1 cellular context compared by ENCODE assay signal in genomic region chr11:6619021-6619745, GRCh38.
A peak's percentile ranks its signal among the peaks of the same experiment; 100 is the strongest.
TF ChIP-seq lines count a peak whose summit lies in the region.

Gene TPP1 (minus strand): TSS chr11:6619422. CDS start chr11:6619400, 22 bp downstream.

TF ChIP-seq in HepG2, 621 proteins besides CTCF, POLR2A, EP300 and RAD21 (continued from another document and continues in another):
- peak; percentile 57; the same call in 1 of the 2 replicates for TF ChIP-seq HDAC2 (CRISPR knock-in tag; IDR thresholded peaks at IDR 0.05)
- peak; percentile 74 for TF ChIP-seq MNT (IDR thresholded peaks at IDR 0.05)
- TF ChIP-seq KLF16 (CRISPR knock-in tag; IDR thresholded peaks at IDR 0.05), result 0 out of 4 replicates have a peak, but pooled peaks of 1 of the 2 experiments have one; percentile 30
- TF ChIP-seq ZBTB7B (CRISPR knock-in tag; IDR thresholded peaks at IDR 0.05), result peak; percentile 51; the same call in 1 of the 2 replicates
- TF ChIP-seq KMT2A (CRISPR knock-in tag; IDR thresholded peaks at IDR 0.05), result peak; percentile 69; the same call in 1 of the 2 replicates
- TF ChIP-seq ZNF234 (CRISPR knock-in tag; conservative IDR thresholded peaks at IDR 0.05), result no peak
- TF ChIP-seq PHF20 (CRISPR knock-in tag; IDR thresholded peaks at IDR 0.05), result peak; percentile 94
- peak; percentile 60; the same call in 1 of the 2 replicates for TF ChIP-seq PHF8 (CRISPR knock-in tag; IDR thresholded peaks at IDR 0.05)
- peak; percentile 63; the same call in 1 of the 2 replicates for TF ChIP-seq NFKB2 (CRISPR knock-in tag; IDR thresholded peaks at IDR 0.05; ENCODE audit: borderline replicate concordance)
- peak; percentile 43; the same call in 1 of the 2 replicates for TF ChIP-seq FOXO1 (CRISPR knock-in tag; IDR thresholded peaks at IDR 0.05)
- 0 out of 2 replicates have a peak, but pooled peaks have one; percentile 34 for TF ChIP-seq ARNTL (CRISPR knock-in tag; IDR thresholded peaks at IDR 0.05)
- TF ChIP-seq AHR (CRISPR knock-in tag; IDR thresholded peaks at IDR 0.05), result peak; percentile 65; the same call in 1 of the 2 replicates
- peak; percentile 77 for TF ChIP-seq ELF1 (CRISPR knock-in tag; IDR thresholded peaks at IDR 0.05)
- 0 out of 2 replicates have a peak, but pooled peaks have one; percentile 32 for TF ChIP-seq NCOA2 (CRISPR knock-in tag; IDR thresholded peaks at IDR 0.05)
- no peak for TF ChIP-seq DBP (CRISPR knock-in tag; IDR thresholded peaks at IDR 0.05; ENCODE audit: not compliant biosample characterization)
- peak; percentile 51; the same call in 1 of the 2 replicates for TF ChIP-seq IRF2 (CRISPR knock-in tag; IDR thresholded peaks at IDR 0.05)
- TF ChIP-seq ZBTB8A (CRISPR knock-in tag; IDR thresholded peaks at IDR 0.05; ENCODE audit: borderline replicate concordance, low read depth), result no peak
- 0 out of 2 replicates have a peak, but pooled peaks have one; percentile 33 for TF ChIP-seq HMG20B (CRISPR knock-in tag; conservative IDR thresholded peaks at IDR 0.05)
- peak; percentile 96 for TF ChIP-seq GATAD1 (CRISPR knock-in tag; IDR thresholded peaks at IDR 0.05)
- peak; percentile 57; the same call in 1 of the 2 replicates for TF ChIP-seq ZNF614 (CRISPR knock-in tag; IDR thresholded peaks at IDR 0.05; ENCODE audit: borderline replicate concordance)
- peak; percentile 64 for TF ChIP-seq GABPB1 (CRISPR knock-in tag; IDR thresholded peaks at IDR 0.05)
- TF ChIP-seq ATF7-NPFF (CRISPR knock-in tag; IDR thresholded peaks at IDR 0.05; ENCODE audit: low read depth), result peak; percentile 71
- TF ChIP-seq KMT2B (CRISPR knock-in tag; IDR thresholded peaks at IDR 0.05), result 0 out of 2 replicates have a peak, but pooled peaks have one; percentile 52
- 0 out of 2 replicates have a peak, but pooled peaks have one; percentile 46 for TF ChIP-seq HOXA5 (CRISPR knock-in tag; IDR thresholded peaks at IDR 0.05)
- peak; percentile 62; the same call in 1 of the 2 replicates for TF ChIP-seq HOXA3 (CRISPR knock-in tag; IDR thresholded peaks at IDR 0.05)
- TF ChIP-seq CAMTA2 (CRISPR knock-in tag; IDR thresholded peaks at IDR 0.05; ENCODE audit: borderline replicate concordance), result no peak
- TF ChIP-seq, protein P1, sequence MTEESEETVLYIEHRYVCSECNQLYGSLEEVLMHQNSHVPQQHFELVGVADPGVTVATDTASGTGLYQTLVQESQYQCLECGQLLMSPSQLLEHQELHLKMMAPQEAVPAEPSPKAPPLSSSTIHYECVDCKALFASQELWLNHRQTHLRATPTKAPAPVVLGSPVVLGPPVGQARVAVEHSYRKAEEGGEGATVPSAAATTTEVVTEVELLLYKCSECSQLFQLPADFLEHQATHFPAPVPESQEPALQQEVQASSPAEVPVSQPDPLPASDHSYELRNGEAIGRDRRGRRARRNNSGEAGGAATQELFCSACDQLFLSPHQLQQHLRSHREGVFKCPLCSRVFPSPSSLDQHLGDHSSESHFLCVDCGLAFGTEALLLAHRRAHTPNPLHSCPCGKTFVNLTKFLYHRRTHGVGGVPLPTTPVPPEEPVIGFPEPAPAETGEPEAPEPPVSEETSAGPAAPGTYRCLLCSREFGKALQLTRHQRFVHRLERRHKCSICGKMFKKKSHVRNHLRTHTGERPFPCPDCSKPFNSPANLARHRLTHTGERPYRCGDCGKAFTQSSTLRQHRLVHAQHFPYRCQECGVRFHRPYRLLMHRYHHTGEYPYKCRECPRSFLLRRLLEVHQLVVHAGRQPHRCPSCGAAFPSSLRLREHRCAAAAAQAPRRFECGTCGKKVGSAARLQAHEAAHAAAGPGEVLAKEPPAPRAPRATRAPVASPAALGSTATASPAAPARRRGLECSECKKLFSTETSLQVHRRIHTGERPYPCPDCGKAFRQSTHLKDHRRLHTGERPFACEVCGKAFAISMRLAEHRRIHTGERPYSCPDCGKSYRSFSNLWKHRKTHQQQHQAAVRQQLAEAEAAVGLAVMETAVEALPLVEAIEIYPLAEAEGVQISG (CRISPR knock-in tag; IDR thresholded peaks at IDR 0.05), result peak; percentile 82
- TF ChIP-seq TSC22D2 (CRISPR knock-in tag; IDR thresholded peaks at IDR 0.05; ENCODE audit: borderline replicate concordance), result 0 out of 2 replicates have a peak, but pooled peaks have one; percentile 23
- TF ChIP-seq HDAC1 (CRISPR knock-in tag; IDR thresholded peaks at IDR 0.05), result peak; percentile 78
- TF ChIP-seq, protein P2, sequence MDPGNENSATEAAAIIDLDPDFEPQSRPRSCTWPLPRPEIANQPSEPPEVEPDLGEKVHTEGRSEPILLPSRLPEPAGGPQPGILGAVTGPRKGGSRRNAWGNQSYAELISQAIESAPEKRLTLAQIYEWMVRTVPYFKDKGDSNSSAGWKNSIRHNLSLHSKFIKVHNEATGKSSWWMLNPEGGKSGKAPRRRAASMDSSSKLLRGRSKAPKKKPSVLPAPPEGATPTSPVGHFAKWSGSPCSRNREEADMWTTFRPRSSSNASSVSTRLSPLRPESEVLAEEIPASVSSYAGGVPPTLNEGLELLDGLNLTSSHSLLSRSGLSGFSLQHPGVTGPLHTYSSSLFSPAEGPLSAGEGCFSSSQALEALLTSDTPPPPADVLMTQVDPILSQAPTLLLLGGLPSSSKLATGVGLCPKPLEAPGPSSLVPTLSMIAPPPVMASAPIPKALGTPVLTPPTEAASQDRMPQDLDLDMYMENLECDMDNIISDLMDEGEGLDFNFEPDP (CRISPR knock-in tag; conservative IDR thresholded peaks at IDR 0.05), result no peak
- TF ChIP-seq ZNF569 (CRISPR knock-in tag; IDR thresholded peaks at IDR 0.05; ENCODE audit: borderline replicate concordance), result no peak
- 0 out of 2 replicates have a peak, but pooled peaks have one; percentile 13 for TF ChIP-seq PPARG (CRISPR knock-in tag; conservative IDR thresholded peaks at IDR 0.05)
- TF ChIP-seq SP4 (CRISPR knock-in tag; IDR thresholded peaks at IDR 0.05), result no peak; the same call in 1 of the 2 replicates
- peak; percentile 85 for TF ChIP-seq POLR2G (IDR thresholded peaks at IDR 0.05; ENCODE audit: low read depth, low read length)
- TF ChIP-seq AGO2 (optimal IDR thresholded peaks at IDR 0.05; ENCODE audit: low read depth, low read length), result no peak
- TF ChIP-seq, protein P3, sequence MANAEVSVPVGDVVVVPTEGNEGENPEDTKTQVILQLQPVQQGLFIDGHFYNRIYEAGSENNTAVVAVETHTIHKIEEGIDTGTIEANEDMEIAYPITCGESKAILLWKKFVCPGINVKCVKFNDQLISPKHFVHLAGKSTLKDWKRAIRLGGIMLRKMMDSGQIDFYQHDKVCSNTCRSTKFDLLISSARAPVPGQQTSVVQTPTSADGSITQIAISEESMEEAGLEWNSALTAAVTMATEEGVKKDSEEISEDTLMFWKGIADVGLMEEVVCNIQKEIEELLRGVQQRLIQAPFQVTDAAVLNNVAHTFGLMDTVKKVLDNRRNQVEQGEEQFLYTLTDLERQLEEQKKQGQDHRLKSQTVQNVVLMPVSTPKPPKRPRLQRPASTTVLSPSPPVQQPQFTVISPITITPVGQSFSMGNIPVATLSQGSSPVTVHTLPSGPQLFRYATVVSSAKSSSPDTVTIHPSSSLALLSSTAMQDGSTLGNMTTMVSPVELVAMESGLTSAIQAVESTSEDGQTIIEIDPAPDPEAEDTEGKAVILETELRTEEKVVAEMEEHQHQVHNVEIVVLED (CRISPR knock-in tag; IDR thresholded peaks at IDR 0.05; ENCODE audit: borderline replicate concordance), result 0 out of 2 replicates have a peak, but pooled peaks have one; percentile 13
- TF ChIP-seq ZMYM4 (CRISPR knock-in tag; IDR thresholded peaks at IDR 0.05), result peak; percentile 36; the same call in 1 of the 2 replicates
- TF ChIP-seq ZNF383 (CRISPR knock-in tag; IDR thresholded peaks at IDR 0.05; ENCODE audit: borderline replicate concordance), result no peak
- 0 out of 2 replicates have a peak, but pooled peaks have one; percentile 15 for TF ChIP-seq PAXIP1 (CRISPR knock-in tag; conservative IDR thresholded peaks at IDR 0.05)
- TF ChIP-seq, protein P4, sequence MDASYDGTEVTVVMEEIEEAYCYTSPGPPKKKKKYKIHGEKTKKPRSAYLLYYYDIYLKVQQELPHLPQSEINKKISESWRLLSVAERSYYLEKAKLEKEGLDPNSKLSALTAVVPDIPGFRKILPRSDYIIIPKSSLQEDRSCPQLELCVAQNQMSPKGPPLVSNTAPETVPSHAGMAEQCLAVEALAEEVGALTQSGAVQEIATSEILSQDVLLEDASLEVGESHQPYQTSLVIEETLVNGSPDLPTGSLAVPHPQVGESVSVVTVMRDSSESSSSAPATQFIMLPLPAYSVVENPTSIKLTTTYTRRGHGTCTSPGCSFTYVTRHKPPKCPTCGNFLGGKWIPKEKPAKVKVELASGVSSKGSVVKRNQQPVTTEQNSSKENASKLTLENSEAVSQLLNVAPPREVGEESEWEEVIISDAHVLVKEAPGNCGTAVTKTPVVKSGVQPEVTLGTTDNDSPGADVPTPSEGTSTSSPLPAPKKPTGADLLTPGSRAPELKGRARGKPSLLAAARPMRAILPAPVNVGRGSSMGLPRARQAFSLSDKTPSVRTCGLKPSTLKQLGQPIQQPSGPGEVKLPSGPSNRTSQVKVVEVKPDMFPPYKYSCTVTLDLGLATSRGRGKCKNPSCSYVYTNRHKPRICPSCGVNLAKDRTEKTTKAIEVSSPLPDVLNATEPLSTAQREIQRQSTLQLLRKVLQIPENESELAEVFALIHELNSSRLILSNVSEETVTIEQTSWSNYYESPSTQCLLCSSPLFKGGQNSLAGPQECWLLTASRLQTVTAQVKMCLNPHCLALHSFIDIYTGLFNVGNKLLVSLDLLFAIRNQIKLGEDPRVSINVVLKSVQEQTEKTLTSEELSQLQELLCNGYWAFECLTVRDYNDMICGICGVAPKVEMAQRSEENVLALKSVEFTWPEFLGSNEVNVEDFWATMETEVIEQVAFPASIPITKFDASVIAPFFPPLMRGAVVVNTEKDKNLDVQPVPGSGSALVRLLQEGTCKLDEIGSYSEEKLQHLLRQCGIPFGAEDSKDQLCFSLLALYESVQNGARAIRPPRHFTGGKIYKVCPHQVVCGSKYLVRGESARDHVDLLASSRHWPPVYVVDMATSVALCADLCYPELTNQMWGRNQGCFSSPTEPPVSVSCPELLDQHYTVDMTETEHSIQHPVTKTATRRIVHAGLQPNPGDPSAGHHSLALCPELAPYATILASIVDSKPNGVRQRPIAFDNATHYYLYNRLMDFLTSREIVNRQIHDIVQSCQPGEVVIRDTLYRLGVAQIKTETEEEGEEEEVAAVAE (CRISPR knock-in tag; IDR thresholded peaks at IDR 0.05; ENCODE audit: borderline replicate concordance), result no peak
- TF ChIP-seq NONO (IDR thresholded peaks at IDR 0.05), result no peak
- peak; percentile 30; the same call in 1 of the 2 replicates for TF ChIP-seq NONO (CRISPR knock-in tag; conservative IDR thresholded peaks at IDR 0.05)
- 0 out of 2 replicates have a peak, but pooled peaks have one; percentile 38 for TF ChIP-seq MED13 (CRISPR knock-in tag; IDR thresholded peaks at IDR 0.05)
- peak; percentile 99 for TF ChIP-seq USF2 (IDR thresholded peaks at IDR 0.05; ENCODE audit: low read depth, low read length)
- peak; percentile 99; the same call in 1 of the 2 replicates for TF ChIP-seq USF2 (CRISPR knock-in tag; IDR thresholded peaks at IDR 0.05; ENCODE audit: borderline replicate concordance)
- TF ChIP-seq RFXANK (CRISPR knock-in tag; IDR thresholded peaks at IDR 0.05), result peak; percentile 100
